In genomic region chr22:50269573-50270301, GRCh38 we compare ENCODE assay signal across 6 cellular contexts. TPM values are rescaled to one million over a fixed set of nuclear protein-coding genes. Genes with fewer than 3 reads are reported as not detected.
A peak's percentile ranks its signal among the peaks of the same experiment; 100 is the strongest.
DNase-seq lines count a peak whose midpoint lies in the region; ATAC-seq, FAIRE-seq and TF ChIP-seq lines count a peak whose summit lies in the region.

No MANE protein-coding gene starts in this region.

- peak; percentile 15 to 19; a peak in 3 of 6 replicates for ATAC-seq in A549
- ATAC-seq in HG03045 (IDR thresholded peaks at IDR 0.05; ENCODE audit: unreplicated experiment), result peak; percentile 36
- ATAC-seq in left lobe of liver, result no peak
- no peak for ATAC-seq in GM18511 (IDR thresholded peaks at IDR 0.05; ENCODE audit: unreplicated experiment)

- DNase-seq in A549 (ENCODE audit: low read depth in 1 of 2, low spot score in 1 of 2) (no peak), left lobe of liver (ENCODE audit: low spot score) (no peak)
- peak; percentile 55 to 70 for DNase-seq in activated T-cell treated with anti-CD3 and anti-CD28 coated beads, Interleukin-2, amount 50 U/mL, for 48 hours

- TF ChIP-seq CTCF in A549 (IDR thresholded peaks at IDR 0.05), result no peak

- H3K27ac ChIP-seq in A549 (peak overlapping the region; percentile 75 to 92), layer of hippocampus (ENCODE audit: low read depth, low read length) (peak overlapping the region; percentile 38)

- no peak for FAIRE-seq in A549 (lab: Jason Lieb, UNC)

- POLR2A ChIA-PET in A549 (lab: Yijun Ruan, JAX), result no interaction called here

- TF ChIP-seq POLR2A in A549 (IDR thresholded peaks at IDR 0.05; ENCODE audit: low read length), result no peak

- H3K4me1 ChIP-seq in A549, result peaks cover 41% of the 10 kb centered on the region

- H3K4me3 ChIP-seq in A549, result peak overlapping the region; percentile 57

- H3K27me3 ChIP-seq in layer of hippocampus (ENCODE audit: control insufficient read depth, insufficient read depth, low read length), result peaks cover 12% of the 10 kb centered on the region

- H3K4me2 ChIP-seq in A549, result peak overlapping the region; percentile 99

- no peak for TF ChIP-seq RAD21 in A549 (conservative IDR thresholded peaks at IDR 0.05 in 1 of 2, IDR thresholded peaks at IDR 0.05 in 1 of 2)

- CTCF ChIA-PET in A549 (lab: Yijun Ruan, JAX), result interaction anchor here (0.9 kb wide), 1 partner anchor 57 kb away, joined by 4 read pairs; the partner anchor contains the start of gene DENND6B

- H3K9me3 ChIP-seq in A549, result no peaks in the 10 kb centered on the region

- TF ChIP-seq EP300 in A549 (IDR thresholded peaks at IDR 0.05), result no peak

- 20% methylated on average over 3 of the region's 56 CpGs for WGBS in A549 (ENCODE audit: missing lambda C conversion rate)

TF ChIP-seq in A549, 52 proteins besides CTCF, POLR2A, EP300 and RAD21:
- TF ChIP-seq HOXB5 (CRISPR knock-in tag; IDR thresholded peaks at IDR 0.05) (no peak), NR3C1 (IDR thresholded peaks at IDR 0.05) (no peak), ZSCAN20 (CRISPR knock-in tag; IDR thresholded peaks at IDR 0.05) (no peak), ESRRA (IDR thresholded peaks at IDR 0.05; ENCODE audit: borderline replicate concordance, low read length) (no peak), MAX (IDR thresholded peaks at IDR 0.05) (no peak), HMGXB4 (CRISPR knock-in tag; IDR thresholded peaks at IDR 0.05; ENCODE audit: borderline replicate concordance) (no peak), FOSB (CRISPR knock-in tag; IDR thresholded peaks at IDR 0.05) (no peak), MAZ (IDR thresholded peaks at IDR 0.05; ENCODE audit: borderline replicate concordance, low read depth, low read length) (no peak), HES2 (IDR thresholded peaks at IDR 0.05) (no peak), E2F6 (IDR thresholded peaks at IDR 0.05; ENCODE audit: borderline replicate concordance, low read depth) (no peak), NPAS2 (CRISPR knock-in tag; IDR thresholded peaks at IDR 0.05; ENCODE audit: borderline replicate concordance) (no peak), EHF (CRISPR knock-in tag; IDR thresholded peaks at IDR 0.05) (no peak), GATA3 (IDR thresholded peaks at IDR 0.05; ENCODE audit: borderline replicate concordance) (no peak), ZNF302 (CRISPR knock-in tag; IDR thresholded peaks at IDR 0.05) (no peak), FOSL2 (IDR thresholded peaks at IDR 0.05) (no peak), FOSL2 (CRISPR knock-in tag; IDR thresholded peaks at IDR 0.05) (no peak), EHMT2 (IDR thresholded peaks at IDR 0.05; ENCODE audit: low read depth) (no peak), REST (IDR thresholded peaks at IDR 0.05) (no peak)

RNA-seq across cellular contexts. Expression of gene MAPK11, which starts 0.4 kb away (rescaled TPM):
- polyA plus RNA-seq in A549 (2011; rRNA removed), result 1.6 and 3.0 TPM in 2 replicates
- 4.9 and 6.3 TPM in 2 replicates for polyA plus RNA-seq in A549 (2012; cell fraction: cytosol; rRNA removed)
- 23.4 and 25.4 TPM in 2 replicates for polyA plus RNA-seq in A549 (2012; cell fraction: nucleus; rRNA removed)
- polyA plus RNA-seq in A549 (2017; fragmentation: RNase III; extraction: RNeasy Plus Mini Kit Qiagen cat#74134 plus additional on column Dnase treatment), result 5.5 to 7.4 TPM (median 5.7 TPM) in 3 replicates
- polyA minus RNA-seq in A549 (2011; rRNA and poly(A)+ RNA removed), result 2.8 and 4.9 TPM in 2 replicates
- 8.2 TPM for total RNA-seq in left lobe of liver

RNA-seq across cellular contexts. Expression of gene MAPK12, which starts 8.3 kb away (rescaled TPM):
- polyA plus RNA-seq in A549 (2011; rRNA removed), result 12.5 and 13.5 TPM in 2 replicates
- 29.7 and 32.2 TPM in 2 replicates for polyA plus RNA-seq in A549 (2012; cell fraction: cytosol; rRNA removed)
- 124 and 133 TPM in 2 replicates for polyA plus RNA-seq in A549 (2012; cell fraction: nucleus; rRNA removed)
- polyA plus RNA-seq in A549 (2017; fragmentation: RNase III; extraction: RNeasy Plus Mini Kit Qiagen cat#74134 plus additional on column Dnase treatment), result 24.1 to 26.0 TPM (median 25.8 TPM) in 3 replicates
- 13.0 and 15.1 TPM in 2 replicates for polyA minus RNA-seq in A549 (2011; rRNA and poly(A)+ RNA removed)
- 5.0 TPM for total RNA-seq in left lobe of liver

RNA-seq across cellular contexts. Expression of gene HDAC10, which starts 18.7 kb away (rescaled TPM):
- polyA plus RNA-seq in A549 (2011; rRNA removed), result 2.4 and 2.5 TPM in 2 replicates
- 5.3 and 8.2 TPM in 2 replicates for polyA plus RNA-seq in A549 (2012; cell fraction: cytosol; rRNA removed)
- 67.3 and 101 TPM in 2 replicates for polyA plus RNA-seq in A549 (2012; cell fraction: nucleus; rRNA removed)
- 10.1 to 14.0 TPM (median 12.0 TPM) in 3 replicates for polyA plus RNA-seq in A549 (2017; fragmentation: RNase III; extraction: RNeasy Plus Mini Kit Qiagen cat#74134 plus additional on column Dnase treatment)
- 1.8 and 3.1 TPM in 2 replicates for polyA minus RNA-seq in A549 (2011; rRNA and poly(A)+ RNA removed)
- total RNA-seq in left lobe of liver, result 33.3 TPM

RNA-seq across cellular contexts. Expression of gene TUBGCP6, which starts 24.9 kb away (rescaled TPM):
- polyA plus RNA-seq in A549 (2011; rRNA removed), result 6.5 and 7.2 TPM in 2 replicates
- 10.5 and 15.5 TPM in 2 replicates for polyA plus RNA-seq in A549 (2012; cell fraction: cytosol; rRNA removed)
- polyA plus RNA-seq in A549 (2012; cell fraction: nucleus; rRNA removed), result 122 and 169 TPM in 2 replicates
- polyA plus RNA-seq in A549 (2017; fragmentation: RNase III; extraction: RNeasy Plus Mini Kit Qiagen cat#74134 plus additional on column Dnase treatment), result 13.3 to 14.3 TPM (median 14.2 TPM) in 3 replicates
- polyA minus RNA-seq in A549 (2011; rRNA and poly(A)+ RNA removed), result 5.7 and 8.2 TPM in 2 replicates
- 21.3 TPM for total RNA-seq in left lobe of liver

RNA-seq across cellular contexts. Expression of gene PLXNB2, which starts 37.7 kb away (rescaled TPM):
- polyA plus RNA-seq in A549 (2011; rRNA removed) (24.6 and 32.4 TPM in 2 replicates), A549 (2017; fragmentation: RNase III; extraction: RNeasy Plus Mini Kit Qiagen cat#74134 plus additional on column Dnase treatment) (64.4 to 67.2 TPM (median 65.0 TPM) in 3 replicates)
- 42.6 and 58.7 TPM in 2 replicates for polyA plus RNA-seq in A549 (2012; cell fraction: cytosol; rRNA removed)
- polyA plus RNA-seq in A549 (2012; cell fraction: nucleus; rRNA removed), result 186 and 235 TPM in 2 replicates
- polyA minus RNA-seq in A549 (2011; rRNA and poly(A)+ RNA removed), result 52.7 and 56.9 TPM in 2 replicates
- total RNA-seq in left lobe of liver, result 187 TPM

Comparison
In these comparisons a context has a peak if more than half of its experiments do, and no peak if none do; other contexts are left out.
1. ATAC-seq: peak in A549 (2 of 2) and HG03045 (single experiment); none in left lobe of liver (single experiment) and GM18511 (single experiment).
2. DNase-seq: peak in activated T-cell treated with anti-CD3 and anti-CD28 coated beads, Interleukin-2, amount 50 U/mL, for 48 hours (2 of 2); none in A549 (0 of 2) and left lobe of liver (single experiment).